8 cellular contexts compared by ENCODE assay signal in genomic region chr5:28344803-28345433, GRCh38.
A peak's percentile ranks its signal among the peaks of the same experiment; 100 is the strongest.
DNase-seq lines count a peak whose midpoint lies in the region; ATAC-seq and TF ChIP-seq lines count a peak whose summit lies in the region.

No MANE protein-coding gene starts in this region.

- H3K27ac ChIP-seq in left ventricle myocardium inferior (replicated peaks) (no peak overlapping the region), vagina (no peak overlapping the region)

- TF ChIP-seq CTCF in left ventricle myocardium inferior (IDR thresholded peaks at IDR 0.05; ENCODE audit: borderline replicate concordance) (peak; percentile 23), retinal pigment epithelial cell (conservative IDR thresholded peaks at IDR 0.05; ENCODE audit: low read depth, low read length) (peak; percentile 48), vagina (IDR thresholded peaks at IDR 0.05) (no peak)

- H3K36me3 ChIP-seq in left ventricle myocardium inferior (no peaks in the 10 kb centered on the region), vagina (no peaks in the 10 kb centered on the region)

- H3K27me3 ChIP-seq in left ventricle myocardium inferior (ENCODE audit: low read depth) (no peaks in the 10 kb centered on the region), vagina (no peaks in the 10 kb centered on the region)

- H3K4me3 ChIP-seq in left ventricle myocardium inferior (no peak overlapping the region), retinal pigment epithelial cell (ENCODE audit: low read length) (no peak overlapping the region), vagina (no peak overlapping the region)

- ATAC-seq in Right ventricle myocardium superior (ENCODE audit: poor library complexity) (no peak), GM18519 (IDR thresholded peaks at IDR 0.05; ENCODE audit: low FRiP score, unreplicated experiment) (no peak), GM21528 (IDR thresholded peaks at IDR 0.05; ENCODE audit: low FRiP score, unreplicated experiment) (no peak)

- no peaks in the 10 kb centered on the region for H3K4me1 ChIP-seq in left ventricle myocardium inferior
- H3K4me1 ChIP-seq in vagina, result no peaks in the 10 kb centered on the region

- intact Hi-C loops in left ventricle myocardium inferior (cut with micrococcal nuclease) (no loop called here), Right ventricle myocardium superior (cut with DNase I) (no loop called here), vagina (cut with DNase I) (no loop called here)

- H3K9me3 ChIP-seq in left ventricle myocardium inferior (replicated peaks), result peaks cover 35% of the 10 kb centered on the region
- no peaks in the 10 kb centered on the region for H3K9me3 ChIP-seq in vagina

- no peak for TF ChIP-seq POLR2A in vagina (IDR thresholded peaks at IDR 0.05)

- no peak for DNase-seq in left ventricle myocardium inferior
- no peak for DNase-seq in Right ventricle myocardium superior
- peak; percentile 96 for DNase-seq in NCI-H748 treated with DMSO at 0.1 percent for 48 hours (lab: John Stamatoyannopoulos, UW)
- DNase-seq in dedifferentiated amniotic fluid mesenchymal stem cell (ENCODE audit: extremely low spot score), result peak; percentile 45
- no peak for DNase-seq in retinal pigment epithelial cell (ENCODE audit: low read depth)
- no peak for DNase-seq in vagina (ENCODE audit: extremely low spot score in 2 of 2)

Comparison
In these comparisons a context has a peak if more than half of its experiments do, and no peak if none do; other contexts are left out.
1. DNase-seq: peak in NCI-H748 treated with DMSO at 0.1 percent for 48 hours (single experiment) and dedifferentiated amniotic fluid mesenchymal stem cell (single experiment); none in left ventricle myocardium inferior (single experiment), Right ventricle myocardium superior (single experiment), retinal pigment epithelial cell (single experiment) and vagina (0 of 2).
2. CTCF ChIP-seq: peak in left ventricle myocardium inferior (single experiment) and retinal pigment epithelial cell (single experiment); none in vagina (0 of 3).